In genomic region chr3:105233056-105233455, GRCh38 we compare ENCODE assay signal across 20 cellular contexts.
DNase-seq lines count a peak whose midpoint lies in the region; FAIRE-seq and TF ChIP-seq lines count a peak whose summit lies in the region.
"Had no signal": no experiment of that assay in that cellular context is flagged by ENCODE, and none has a peak within 500 bp of the region (broad histone marks: within the 10 kb centered on the region; RNA-seq: fewer than 3 reads in every experiment).

No MANE protein-coding gene starts in this region.

- 71 to 95% (median 82%) methylated on average over 1 of the region's 1 CpG for WGBS in adrenal gland, 4 donors

- POLR2A ChIA-PET in AG04449 (lab: Yijun Ruan, JAX) = no interaction called here

- no peaks in the 10 kb centered on the region for H3K36me3 ChIP-seq in bronchial epithelial cell (ENCODE audit: control insufficient read depth, insufficient read depth, low read length)
- H3K36me3 ChIP-seq in adrenal gland (replicated peaks in 1 of 2) = no peaks in the 10 kb centered on the region
- H3K36me3 ChIP-seq: BLaER1 treated with 17β-estradiol and CSF1 and Interleukin-3, amounts not matched to agents 10 nM and 100 nM had no signal

- no peaks in the 10 kb centered on the region for H3K9me3 Mint-ChIP-seq in HFFc6

- DNase-seq in AG04449 (ENCODE audit: low read depth, low spot score) (peak; percentile 12), HFFc6 (peak; percentile 16), bronchial epithelial cell (ENCODE audit: low read depth) (peak; percentile 43), iris pigment epithelial cell (ENCODE audit: low read depth) (peak; percentile 56), mesenteric fat pad (ENCODE audit: low spot score) (no peak), adrenal gland (no peak), hypothalamus (lab: John Stamatoyannopoulos, UW) (no peak)
- DNase-seq: CD8-positive, alpha-beta memory T cell; DMS79 treated with DMSO at 0.1 percent for 48 hours; GDM1; GOT3; KBM-7; MV-4-11; NCI-H1694 treated with DMSO at 0.1 percent for 48 hours; NCI-H510A treated with DMSO at 0.1 percent for 48 hours; NCI-H774; OCI-M1; Right ventricle myocardium superior had no signal

- FAIRE-seq in bronchial epithelial cell (lab: Jason Lieb, UNC) = no peak
- FAIRE-seq: A204.1 had no signal

- intact Hi-C loops in adrenal gland (cut with DNase I) = no loop called here

- no peak for TF ChIP-seq POLR2A in adrenal gland (IDR thresholded peaks at IDR 0.05)

- no peak overlapping the region for H3K27ac ChIP-seq in adrenal gland
- H3K27ac ChIP-seq: BLaER1 treated with 17β-estradiol and CSF1 and Interleukin-3, amounts not matched to agents 10 nM and 100 nM had no signal

- H3K4me3 ChIP-seq in AG04449 (ENCODE audit: low read depth, low read length) = no peak overlapping the region
- H3K4me3 ChIP-seq in bronchial epithelial cell (ENCODE audit: low read depth, low read length) = no peak overlapping the region
- H3K4me3 ChIP-seq in adrenal gland = no peak overlapping the region
- H3K4me3 ChIP-seq: BLaER1 treated with 17β-estradiol and CSF1 and Interleukin-3, amounts not matched to agents 10 nM and 100 nM had no signal

- CTCF ChIA-PET in AG04449 (lab: Yijun Ruan, JAX) = no interaction called here

- no peak overlapping the region for H3K4me3 Mint-ChIP-seq in HFFc6
- H3K4me3 Mint-ChIP-seq: CD8-positive, alpha-beta memory T cell had no signal

- peaks cover 13% of the 10 kb centered on the region for H3K4me1 Mint-ChIP-seq in HFFc6 (ENCODE audit: low read depth)
- H3K4me1 Mint-ChIP-seq: CD8-positive, alpha-beta memory T cell had no signal

- H3K9me3 ChIP-seq in adrenal gland (replicated peaks in 1 of 3) = no peaks in the 10 kb centered on the region

- no peaks in the 10 kb centered on the region for H3K27me3 Mint-ChIP-seq in HFFc6 (ENCODE audit: insufficient read depth)

- H3K27me3 ChIP-seq in bronchial epithelial cell (ENCODE audit: control insufficient read depth, insufficient read depth, low read length) (no peaks in the 10 kb centered on the region), adrenal gland (no peaks in the 10 kb centered on the region)
- H3K27me3 ChIP-seq: BLaER1 treated with 17β-estradiol and CSF1 and Interleukin-3, amounts not matched to agents 10 nM and 100 nM had no signal

- TF ChIP-seq CTCF in AG04449 (IDR thresholded peaks at IDR 0.05; ENCODE audit: insufficient read depth, low read length, missing control alignments) = no peak
- TF ChIP-seq CTCF in HFFc6 (IDR thresholded peaks at IDR 0.05) = no peak
- no peak for TF ChIP-seq CTCF in bronchial epithelial cell (IDR thresholded peaks at IDR 0.05; ENCODE audit: insufficient read depth, low read length, severe bottlenecking)
- TF ChIP-seq CTCF in adrenal gland (IDR thresholded peaks at IDR 0.05) = no peak

- H3K36me3 Mint-ChIP-seq in HFFc6 (ENCODE audit: low read depth) = peaks cover 4% of the 10 kb centered on the region
- H3K36me3 Mint-ChIP-seq: CD8-positive, alpha-beta memory T cell had no signal

- H3K4me1 ChIP-seq in adrenal gland (replicated peaks in 1 of 2) = no peaks in the 10 kb centered on the region

- H3K27ac Mint-ChIP-seq in HFFc6 = no peak overlapping the region
- H3K27ac Mint-ChIP-seq: CD8-positive, alpha-beta memory T cell had no signal

Comparison
In these comparisons a context has a peak if more than half of its experiments do, and no peak if none do; other contexts are left out.
1. DNase-seq: peak in AG04449 (single experiment), HFFc6 (single experiment), bronchial epithelial cell (single experiment) and iris pigment epithelial cell (single experiment); none in mesenteric fat pad (single experiment), adrenal gland (0 of 7) and hypothalamus (0 of 51).